In genomic region chr5:67200809-67201562, GRCh38 we compare ENCODE assay signal across 18 cellular contexts. TPM values are rescaled to one million over a fixed set of nuclear protein-coding genes. Genes with fewer than 3 reads are reported as not detected.
DNase-seq lines count a peak whose midpoint lies in the region; ATAC-seq and TF ChIP-seq lines count a peak whose summit lies in the region.
"Had no signal": no experiment of that assay in that cellular context is flagged by ENCODE, and none has a peak within 500 bp of the region (broad histone marks: within the 10 kb centered on the region; RNA-seq: fewer than 3 reads in every experiment).

No MANE protein-coding gene starts in this region.

- no peak for TF ChIP-seq POLR2A in stomach (IDR thresholded peaks at IDR 0.05)

- DNase-seq in CD4-positive, CD25-positive, alpha-beta regulatory T cell: no peak
- DNase-seq in T-cell: no peak
- no peak for DNase-seq in RWPE1 (ENCODE audit: low spot score)
- DNase-seq in T-helper 9 cell: no peak
- no peak for DNase-seq in SKM-1 treated with dmso at 0.1 percent for 144 hours (lab: John Stamatoyannopoulos, UW; ENCODE audit: unreplicated experiment)
- no peak for DNase-seq in stomach
- DNase-seq: activated CD4-positive, alpha-beta memory T cell treated with anti-CD3 and anti-CD28 coated beads for 36 hours; activated effector memory CD4-positive, alpha-beta T cell treated with anti-CD3 and anti-CD28 coated beads, Interleukin-2, amount 50 U/mL, for 16 hours; H9; left ventricle myocardium superior; NCI-H2081; SHP77; stimulated activated CD4-positive, alpha-beta T cell treated with anti-CD3 and anti-CD28 coated beads, Interleukin-15, amount 100 ng/mL, for 24 hours had no signal

- 97 to 99% (median 98%) methylated on average over 2 of the region's 2 CpGs for WGBS in stomach, 5 donors

- TF ChIP-seq CTCF in HEK293 (tag by site-specific recombination; IDR thresholded peaks at IDR 0.05) (no peak), RWPE1 (conservative IDR thresholded peaks at IDR 0.05; ENCODE audit: low read depth) (no peak), stomach (IDR thresholded peaks at IDR 0.05) (no peak)

- H3K4me3 ChIP-seq in CD4-positive, CD25-positive, alpha-beta regulatory T cell (ENCODE audit: low read depth, low read length): no peak overlapping the region
- H3K4me3 ChIP-seq in HEK293 (ENCODE audit: low read depth, low read length): no peak overlapping the region
- H3K4me3 ChIP-seq in stomach: no peak overlapping the region
- H3K4me3 ChIP-seq: thoracic aorta had no signal

- no peak for ATAC-seq in CD4-positive, CD25-positive, alpha-beta regulatory T cell (ENCODE audit: low read depth in 2 of 2)
- peak; percentile 36 for ATAC-seq in GM18498 (IDR thresholded peaks at IDR 0.05; ENCODE audit: unreplicated experiment)
- peak in 1 of 4 experiments; percentile 43 for ATAC-seq in T-cell (replicated peaks in 1 of 4)
- ATAC-seq: left ventricle myocardium superior had no signal

- POLR2A ChIA-PET in HEK293 (lab: Yijun Ruan, JAX) (no interaction called here), T-cell (lab: Charles Lee) (no interaction called here), RWPE1 (lab: Yijun Ruan, JAX; ENCODE audit: low non-redundant PET) (no interaction called here)

- no peak overlapping the region for H3K27ac ChIP-seq in CD4-positive, CD25-positive, alpha-beta regulatory T cell (ENCODE audit: insufficient read depth, low read length, poor library complexity, severe bottlenecking)
- H3K27ac ChIP-seq in HEK293 (ENCODE audit: extremely low read depth, low read depth, low read length) (no peak overlapping the region), RWPE1 (no peak overlapping the region), stomach (no peak overlapping the region)
- H3K27ac ChIP-seq: thoracic aorta had no signal

- peak overlapping the region in 2 of 4 donors; percentile 12 to 54 for H3K4me3 Mint-ChIP-seq in CD4-positive, CD25-positive, alpha-beta regulatory T cell
- peak overlapping the region in 1 of 3 donors; percentile 30 for H3K4me3 Mint-ChIP-seq in T-cell
- H3K4me3 Mint-ChIP-seq: activated CD4-positive, alpha-beta memory T cell treated with anti-CD3 and anti-CD28 coated beads for 36 hours; brain; H9 had no signal

- H3K27me3 ChIP-seq in CD4-positive, CD25-positive, alpha-beta regulatory T cell (ENCODE audit: control insufficient read depth, insufficient read depth, low read length): no peaks in the 10 kb centered on the region
- no peaks in the 10 kb centered on the region for H3K27me3 ChIP-seq in stomach

- no peaks in the 10 kb centered on the region for H3K36me3 ChIP-seq in CD4-positive, CD25-positive, alpha-beta regulatory T cell (ENCODE audit: control insufficient read depth, insufficient read depth, low read length)
- H3K36me3 ChIP-seq in HEK293 (ENCODE audit: control insufficient read depth in 2 of 2, insufficient read depth in 1 of 2, low read length in 2 of 2): no peaks in the 10 kb centered on the region
- H3K36me3 ChIP-seq in stomach: no peaks in the 10 kb centered on the region
- H3K36me3 ChIP-seq: thoracic aorta had no signal

- CTCF ChIA-PET in HEK293 (lab: Yijun Ruan, JAX): no interaction called here
- CTCF ChIA-PET in T-cell (lab: Charles Lee): interaction anchor here (0.5 to 1.8 kb wide), 2 partner anchors 9 to 39 kb away, joined by 3 to 6 read pairs; no protein-coding TSS in a partner anchor
- CTCF ChIA-PET in RWPE1 (lab: Yijun Ruan, JAX): no interaction called here

- intact Hi-C loops in stomach (cut with DNase I; ENCODE audit: low total_unique reads): loop anchor here (10.0 kb wide), 1 partner anchor 396 kb away; no protein-coding TSS in a partner anchor

- peak overlapping the region; percentile 42 to 93 (median 89) for H3K27ac Mint-ChIP-seq in CD4-positive, CD25-positive, alpha-beta regulatory T cell
- H3K27ac Mint-ChIP-seq in T-cell: peak overlapping the region; percentile 44 to 87
- H3K27ac Mint-ChIP-seq: activated CD4-positive, alpha-beta memory T cell treated with anti-CD3 and anti-CD28 coated beads for 36 hours; brain; H9 had no signal

- no peaks in the 10 kb centered on the region for H3K27me3 Mint-ChIP-seq in CD4-positive, CD25-positive, alpha-beta regulatory T cell
- no peaks in the 10 kb centered on the region for H3K27me3 Mint-ChIP-seq in T-cell
- H3K27me3 Mint-ChIP-seq: activated CD4-positive, alpha-beta memory T cell treated with anti-CD3 and anti-CD28 coated beads for 36 hours; brain had no signal

- no peaks in the 10 kb centered on the region for H3K36me3 Mint-ChIP-seq in CD4-positive, CD25-positive, alpha-beta regulatory T cell
- H3K36me3 Mint-ChIP-seq in T-cell: peaks cover 11% of the 10 kb centered on the region
- H3K36me3 Mint-ChIP-seq: brain had no signal

- peaks cover 30 to 85% (median 49%) of the 10 kb centered on the region in 4 donors for H3K4me1 Mint-ChIP-seq in CD4-positive, CD25-positive, alpha-beta regulatory T cell
- peaks cover 62 to 90% (median 88%) of the 10 kb centered on the region in 3 donors for H3K4me1 Mint-ChIP-seq in T-cell

- peaks cover 42% of the 10 kb centered on the region for H3K4me1 ChIP-seq in CD4-positive, CD25-positive, alpha-beta regulatory T cell (ENCODE audit: control insufficient read depth, insufficient read depth, low read length, poor library complexity, severe bottlenecking)
- H3K4me1 ChIP-seq in HEK293 (ENCODE audit: control insufficient read depth, insufficient read depth, low read length) (no peaks in the 10 kb centered on the region), stomach (peaks cover under 1 to 18% (median 5%) of the 10 kb centered on the region in 4 donors)

- peaks cover 0 to 5% of the 10 kb centered on the region in 2 experiments for H3K9me3 ChIP-seq in CD4-positive, CD25-positive, alpha-beta regulatory T cell (ENCODE audit: control insufficient read depth in 2 of 2, low read length in 2 of 2)
- H3K9me3 ChIP-seq in HEK293 (ENCODE audit: control insufficient read depth, insufficient read depth, low read depth, low read length) (no peaks in the 10 kb centered on the region), stomach (peaks cover 0 to 4% (median 0%) of the 10 kb centered on the region in 4 donors)
- H3K9me3 ChIP-seq: thoracic aorta had no signal

- H3K9me3 Mint-ChIP-seq in CD4-positive, CD25-positive, alpha-beta regulatory T cell: peaks cover 0 to 20% (median 4%) of the 10 kb centered on the region in 7 donors
- H3K9me3 Mint-ChIP-seq in T-cell: peaks cover 5 to 12% (median 10%) of the 10 kb centered on the region in 3 donors

- no peak for TF ChIP-seq EP300 in stomach (IDR thresholded peaks at IDR 0.05)

TF ChIP-seq in HEK293, 187 proteins besides CTCF, POLR2A, EP300 and RAD21:
- TF ChIP-seq ZBTB11 (tag by site-specific recombination; conservative IDR thresholded peaks at IDR 0.05; ENCODE audit: low read depth) (no peak), ZNF211 (tag by site-specific recombination; IDR thresholded peaks at IDR 0.05; ENCODE audit: low read depth) (peak; percentile 94)
TF ChIP-seq in HEK293: peak in this region for 1.

RNA-seq across cellular contexts. Expression of gene CD180, which starts 4.4 kb away (rescaled TPM):
- not detected for total RNA-seq in CD4-positive, CD25-positive, alpha-beta regulatory T cell
- under 1 TPM in 3 of 4 donors, not detected in 1; 0.06 to 0.37 (median 0.11) TPM for polyA plus RNA-seq in CD4-positive, CD25-positive, alpha-beta regulatory T cell
- total RNA-seq in T-cell (1 to 10 TPM in 2 of 5 donors, under 1 TPM in 3; 0.16 to 1.3 (median 0.73) TPM), stomach (1 to 10 TPM in 2 of 5 donors, under 1 TPM in 2, not detected in 1; under 0.01 to 2.6 (median 0.77) TPM)
- under 1 TPM; 0.15 to 0.37 (median 0.28) TPM for polyA plus RNA-seq in stomach
- total RNA-seq: Daoy, H9 had no signal

Comparison
In these comparisons a context has a peak if more than half of its experiments do, and no peak if none do; other contexts are left out.
1. CTCF ChIA-PET loops: an anchor here in T-cell (0.5 to 1.8 kb wide); none called in HEK293 and RWPE1.